ENCODE assay signal across 12 cellular contexts in the genomic region with DNA sequence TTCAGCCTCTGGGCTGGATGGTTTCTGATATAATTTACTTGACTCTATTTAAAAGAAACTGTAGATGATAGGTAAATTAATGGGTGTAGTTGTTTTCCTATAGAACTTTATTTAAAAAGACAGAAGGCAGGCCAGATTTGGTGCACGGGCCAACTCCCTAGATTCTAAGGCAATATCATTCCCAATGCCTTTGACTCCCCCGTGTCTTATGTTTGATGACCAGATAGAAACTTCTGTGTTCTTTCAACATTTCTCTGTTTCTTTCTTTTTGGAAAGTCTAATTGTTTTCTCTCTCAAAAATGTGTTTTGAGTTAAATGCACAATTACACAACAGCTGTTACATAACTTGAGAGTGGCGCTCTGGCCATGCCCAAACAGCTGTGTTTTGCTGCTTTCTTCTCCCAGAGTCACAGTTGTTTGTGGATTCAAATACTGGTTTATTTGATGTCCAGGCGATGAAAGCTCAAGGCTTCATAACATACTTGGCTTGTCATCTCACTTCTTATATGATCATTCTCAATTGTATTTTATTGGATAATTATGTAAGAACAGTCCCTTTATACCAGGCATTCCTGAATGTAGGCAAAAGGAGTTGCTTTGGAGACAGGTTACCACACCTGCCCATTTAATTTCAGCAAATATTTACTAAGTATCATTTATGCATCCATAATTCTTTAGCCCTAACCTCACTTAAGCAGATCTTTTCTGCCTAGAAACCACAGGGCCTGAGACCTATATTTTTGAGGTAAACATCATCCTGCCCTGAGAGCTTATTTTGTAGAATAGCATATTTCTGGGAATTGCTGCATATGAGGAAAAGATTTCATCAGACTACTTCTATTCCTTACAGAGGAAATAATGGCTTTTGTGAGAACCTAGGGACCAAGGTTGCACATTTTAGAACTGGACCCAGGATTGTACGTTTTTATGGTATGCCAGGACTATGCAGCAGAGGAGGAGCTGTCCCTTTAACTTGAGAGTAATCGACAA. TPM values are rescaled to one million over a fixed set of nuclear protein-coding genes. Genes with fewer than 3 reads are reported as not detected.
A peak's percentile ranks its signal among the peaks of the same experiment; 100 is the strongest.
DNase-seq lines count a peak whose midpoint lies in the region; FAIRE-seq and TF ChIP-seq lines count a peak whose summit lies in the region.
"Had no signal": no experiment of that assay in that cellular context is flagged by ENCODE, and none has a peak within 500 bp of the region (broad histone marks: within the 10 kb centered on the region; RNA-seq: fewer than 3 reads in every experiment).

No MANE protein-coding gene starts in this region.

- peak overlapping the region; percentile 76 to 89 (median 87) for H3K27ac ChIP-seq in thyroid gland

- DNase-seq in LoVo (ENCODE audit: low spot score) (peak; percentile 25), amniotic epithelial cell (ENCODE audit: low read depth) (peak; percentile 4), thyroid gland (no peak), hypothalamus (lab: John Stamatoyannopoulos, UW) (no peak), ACHN (no peak)
- DNase-seq in activated CD8-positive, alpha-beta memory T cell treated with anti-CD3 and anti-CD28 coated beads, Interleukin-2, amount 50 U/mL, for 4 hours = no peak
- DNase-seq in activated effector memory CD4-positive, alpha-beta T cell treated with anti-CD3 and anti-CD28 coated beads, Interleukin-2, amount 50 U/mL, for 16 hours = no peak
- DNase-seq: activated T-cell treated with anti-CD3 and anti-CD28 coated beads, Interleukin-2, amount 50 U/mL, for 72 hours; NCI-H1694 had no signal

- no peaks in the 10 kb centered on the region for H3K9me3 ChIP-seq in thyroid gland
- H3K9me3 ChIP-seq: Peyer's patch had no signal

- peak in 1 of 2 donors; percentile 6 for TF ChIP-seq POLR2A in thyroid gland (IDR thresholded peaks at IDR 0.05)

- no peaks in the 10 kb centered on the region for H3K27me3 ChIP-seq in thyroid gland
- H3K27me3 ChIP-seq: Peyer's patch had no signal

- FAIRE-seq in islet of Langerhans (lab: Jason Lieb, UNC) = peak; percentile 96
- FAIRE-seq: urothelium cell line had no signal

- WGBS in thyroid gland, 2 donors = 81 to 86% methylated on average over 6 of the region's 6 CpGs

- in situ Hi-C loops in ACHN (cut with HindIII; ENCODE audit: low pct_ligation_motif_present, low pct_unique_long_range_greater_than_20kb, low sequenced_read_pairs) = no loop called here

- intact Hi-C loops in thyroid gland (cut with DNase I) = no loop called here

- H3K4me1 ChIP-seq in thyroid gland = peaks cover 12 to 16% of the 10 kb centered on the region in 2 donors

- no peaks in the 10 kb centered on the region for H3K36me3 ChIP-seq in thyroid gland
- H3K36me3 ChIP-seq: Peyer's patch had no signal

- no peak overlapping the region for H3K4me3 ChIP-seq in thyroid gland (replicated peaks in 1 of 3)
- H3K4me3 ChIP-seq: Peyer's patch had no signal

- no peak for TF ChIP-seq CTCF in thyroid gland (IDR thresholded peaks at IDR 0.05)

RNA-seq across cellular contexts. Expression of a gene that starts 1.9 kb away (rescaled TPM):
- total RNA-seq in thyroid gland = 100 to 1,000 TPM; 237 to 323 (median 293) TPM
- total RNA-seq: activated T-cell treated with anti-CD3 and anti-CD28 coated beads, Interleukin-2, amount 50 U/mL, for 72 hours had no signal

Comparison
In these comparisons a context has a peak if more than half of its experiments do, and no peak if none do; other contexts are left out.
1. DNase-seq: peak in LoVo (single experiment) and amniotic epithelial cell (single experiment); none in thyroid gland (0 of 2), hypothalamus (0 of 51), activated CD8-positive, alpha-beta memory T cell treated with anti-CD3 and anti-CD28 coated beads, Interleukin-2, amount 50 U/mL, for 4 hours (single experiment), activated effector memory CD4-positive, alpha-beta T cell treated with anti-CD3 and anti-CD28 coated beads, Interleukin-2, amount 50 U/mL, for 16 hours (single experiment) and ACHN (single experiment).